Comparison of ENCODE assay signal across 8 cellular contexts in the genomic region with DNA sequence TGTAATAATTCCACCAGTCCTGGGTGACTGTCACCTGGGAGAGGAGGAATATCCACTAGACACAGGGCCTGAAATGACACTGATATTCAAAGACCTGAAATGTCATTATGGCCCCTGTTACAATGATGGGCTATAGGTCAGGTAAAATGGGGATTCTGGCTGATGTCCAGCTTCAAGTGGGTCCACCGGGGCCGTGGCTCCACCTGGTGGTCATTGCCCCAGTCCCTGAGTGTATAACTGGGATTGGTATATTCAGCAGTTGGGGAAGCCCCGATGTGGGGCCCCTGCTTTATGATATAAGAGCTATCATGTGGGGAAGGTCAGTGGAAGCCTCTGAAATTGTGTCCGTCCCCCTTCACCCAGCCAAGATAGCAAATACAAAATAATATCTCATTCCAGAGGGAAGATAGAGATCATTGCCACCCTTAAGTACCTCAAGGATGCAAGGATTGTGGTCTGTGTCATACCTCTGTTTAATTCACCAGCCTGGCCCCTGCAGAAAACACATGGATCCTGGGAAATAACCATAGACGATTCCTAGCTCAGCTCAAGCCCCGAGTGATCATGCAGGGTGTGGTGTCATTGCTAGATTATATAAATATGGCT. TPM values are rescaled to one million over a fixed set of nuclear protein-coding genes. Genes with fewer than 3 reads are reported as not detected.
DNase-seq lines count a peak whose midpoint lies in the region; ATAC-seq and TF ChIP-seq lines count a peak whose summit lies in the region.

No MANE protein-coding gene starts in this region.

- H3K4me1 Mint-ChIP-seq in activated B cell treated with CpG ODN at 0.5 μM for 24 hours = peaks cover 34% of the 10 kb centered on the region
- H3K4me1 Mint-ChIP-seq in stimulated activated naive B cell treated with anti-CD40 and anti-IgM and Interleukin-4, amounts not matched to agents 10 μg/mL and 1 μg/mL and 100 μg/mL, for 72 hours = peaks cover 26 to 39% of the 10 kb centered on the region in 2 donors

- peak; percentile 63 for DNase-seq in NCI-H1105 (lab: John Stamatoyannopoulos, UW)
- DNase-seq in activated B cell treated with CpG ODN at 0.5 μM for 24 hours = peak; percentile 45
- peak; percentile 22 for DNase-seq in central memory CD4-positive, alpha-beta T cell
- DNase-seq in left lobe of liver (ENCODE audit: low spot score) = peak; percentile 61
- no peak for DNase-seq in stimulated activated naive B cell treated with anti-CD40 and anti-IgM and Interleukin-4, amounts not matched to agents 10 μg/mL and 1 μg/mL and 100 μg/mL, for 72 hours

- ATAC-seq in activated B cell treated with CpG ODN at 0.5 μM for 24 hours (ENCODE audit: low read depth) (peak; percentile 64), left lobe of liver (peak; percentile 80), HG03520 (IDR thresholded peaks at IDR 0.05; ENCODE audit: unreplicated experiment) (no peak), GM18858 (IDR thresholded peaks at IDR 0.05; ENCODE audit: unreplicated experiment) (no peak)
- peak; percentile 73 to 82 for ATAC-seq in stimulated activated naive B cell treated with anti-CD40 and anti-IgM and Interleukin-4, amounts not matched to agents 10 μg/mL and 1 μg/mL and 100 μg/mL, for 72 hours (replicated peaks)

- H3K9me3 Mint-ChIP-seq in activated B cell treated with CpG ODN at 0.5 μM for 24 hours = no peaks in the 10 kb centered on the region
- no peaks in the 10 kb centered on the region for H3K9me3 Mint-ChIP-seq in stimulated activated naive B cell treated with anti-CD40 and anti-IgM and Interleukin-4, amounts not matched to agents 10 μg/mL and 1 μg/mL and 100 μg/mL, for 72 hours

- no peak overlapping the region for H3K4me3 Mint-ChIP-seq in activated B cell treated with CpG ODN at 0.5 μM for 24 hours
- H3K4me3 Mint-ChIP-seq in stimulated activated naive B cell treated with anti-CD40 and anti-IgM and Interleukin-4, amounts not matched to agents 10 μg/mL and 1 μg/mL and 100 μg/mL, for 72 hours = no peak overlapping the region

- CTCF ChIA-PET in activated B cell treated with CpG ODN at 0.5 μM for 24 hours (lab: Charles Lee) = interaction anchor here (0.6 to 6.3 kb wide), 12 partner anchors 9 to 281 kb away, joined by 3 to 131 read pairs (median 4); a partner anchor contains a TSS

- intact Hi-C loops in activated B cell treated with CpG ODN at 0.5 μM for 24 hours (cut with micrococcal nuclease) = loop anchor here (1.0 to 10.0 kb wide), 3 partner anchors 96 to 274 kb away; a partner anchor contains a TSS

- POLR2A ChIA-PET in activated B cell treated with CpG ODN at 0.5 μM for 24 hours (lab: Charles Lee) = interaction anchor here (0.5 to 2.9 kb wide), 11 partner anchors 8 to 433 kb away, joined by 3 to 10 read pairs (median 4); a partner anchor contains a TSS

- peak; percentile 79 for TF ChIP-seq CTCF in GM12872 (IDR thresholded peaks at IDR 0.05; ENCODE audit: insufficient read depth, low read depth, low read length)
- no peak for TF ChIP-seq CTCF in activated B cell treated with CpG ODN at 0.5 μM for 24 hours (IDR thresholded peaks at IDR 0.05)

- H3K27ac Mint-ChIP-seq in activated B cell treated with CpG ODN at 0.5 μM for 24 hours = no peak overlapping the region
- no peak overlapping the region for H3K27ac Mint-ChIP-seq in stimulated activated naive B cell treated with anti-CD40 and anti-IgM and Interleukin-4, amounts not matched to agents 10 μg/mL and 1 μg/mL and 100 μg/mL, for 72 hours

- no peaks in the 10 kb centered on the region for H3K27me3 Mint-ChIP-seq in activated B cell treated with CpG ODN at 0.5 μM for 24 hours
- H3K27me3 Mint-ChIP-seq in stimulated activated naive B cell treated with anti-CD40 and anti-IgM and Interleukin-4, amounts not matched to agents 10 μg/mL and 1 μg/mL and 100 μg/mL, for 72 hours = no peaks in the 10 kb centered on the region

- peaks cover 5% of the 10 kb centered on the region for H3K36me3 Mint-ChIP-seq in activated B cell treated with CpG ODN at 0.5 μM for 24 hours (ENCODE audit: low read depth)
- H3K36me3 Mint-ChIP-seq in stimulated activated naive B cell treated with anti-CD40 and anti-IgM and Interleukin-4, amounts not matched to agents 10 μg/mL and 1 μg/mL and 100 μg/mL, for 72 hours = no peaks in the 10 kb centered on the region

RNA-seq across cellular contexts. Expression of a gene that starts 19.3 kb away (rescaled TPM):
- 195 and 208 TPM in 2 replicates for total RNA-seq in activated B cell treated with CpG ODN at 0.5 μM for 24 hours
- 3.8 TPM for total RNA-seq in left lobe of liver

Comparison
In these comparisons a context has a peak if more than half of its experiments do, and no peak if none do; other contexts are left out.
1. ATAC-seq: peak in activated B cell treated with CpG ODN at 0.5 μM for 24 hours (single experiment), left lobe of liver (single experiment) and stimulated activated naive B cell treated with anti-CD40 and anti-IgM and Interleukin-4, amounts not matched to agents 10 μg/mL and 1 μg/mL and 100 μg/mL, for 72 hours (2 of 2); none in HG03520 (single experiment) and GM18858 (single experiment).
2. RNA of a gene that starts 19.3 kb away (total RNA-seq): 195 to 208 TPM in activated B cell treated with CpG ODN at 0.5 μM for 24 hours; 3.8 TPM in left lobe of liver (single experiment); every median in the first group is over 10 times any median in the second.